Comparison of ENCODE assay signal across 1 cellular context in the genomic region with DNA sequence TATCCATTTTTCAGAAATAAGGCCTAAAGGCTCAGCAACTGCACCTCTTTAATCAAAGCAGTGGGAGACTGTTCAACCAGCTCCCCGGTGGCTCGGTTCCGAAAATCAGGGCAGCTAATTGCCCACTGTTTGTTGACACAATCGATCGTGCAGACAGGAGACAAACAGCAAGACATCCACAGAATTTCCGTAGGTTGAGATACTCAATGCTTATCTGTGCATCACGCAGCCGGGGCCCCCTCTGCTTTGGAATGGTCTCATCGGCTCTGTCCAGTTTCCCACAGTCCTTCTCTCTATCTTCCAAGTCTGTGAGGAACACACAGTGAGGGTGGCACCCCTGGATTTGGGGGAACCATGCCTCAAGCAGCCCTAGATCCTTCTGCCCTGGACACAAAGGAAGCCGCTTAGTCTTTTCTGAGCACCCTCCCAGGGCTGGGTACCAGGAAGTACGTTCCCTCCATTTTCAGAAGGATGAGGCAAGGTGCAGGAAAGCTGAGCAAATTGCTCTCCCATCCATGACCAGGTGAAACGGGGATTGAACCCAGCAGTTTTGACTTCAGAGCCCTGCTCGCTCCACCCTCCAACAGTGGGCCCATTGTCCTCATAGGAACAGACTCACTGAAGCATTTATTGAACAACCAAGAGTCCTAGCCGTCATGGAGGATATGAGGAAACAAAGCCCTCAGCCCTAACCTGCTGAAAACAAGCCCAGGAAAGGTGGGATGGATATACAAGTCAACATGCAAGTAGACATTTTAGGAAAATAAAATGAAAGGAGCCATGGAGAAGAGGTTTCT.
TF ChIP-seq lines count a peak whose summit lies in the region.

No MANE protein-coding gene starts in this region.

TF ChIP-seq in HepG2, 621 proteins besides CTCF, POLR2A, EP300 and RAD21 (continued from another document and continues in another):
- TF ChIP-seq, protein P1, sequence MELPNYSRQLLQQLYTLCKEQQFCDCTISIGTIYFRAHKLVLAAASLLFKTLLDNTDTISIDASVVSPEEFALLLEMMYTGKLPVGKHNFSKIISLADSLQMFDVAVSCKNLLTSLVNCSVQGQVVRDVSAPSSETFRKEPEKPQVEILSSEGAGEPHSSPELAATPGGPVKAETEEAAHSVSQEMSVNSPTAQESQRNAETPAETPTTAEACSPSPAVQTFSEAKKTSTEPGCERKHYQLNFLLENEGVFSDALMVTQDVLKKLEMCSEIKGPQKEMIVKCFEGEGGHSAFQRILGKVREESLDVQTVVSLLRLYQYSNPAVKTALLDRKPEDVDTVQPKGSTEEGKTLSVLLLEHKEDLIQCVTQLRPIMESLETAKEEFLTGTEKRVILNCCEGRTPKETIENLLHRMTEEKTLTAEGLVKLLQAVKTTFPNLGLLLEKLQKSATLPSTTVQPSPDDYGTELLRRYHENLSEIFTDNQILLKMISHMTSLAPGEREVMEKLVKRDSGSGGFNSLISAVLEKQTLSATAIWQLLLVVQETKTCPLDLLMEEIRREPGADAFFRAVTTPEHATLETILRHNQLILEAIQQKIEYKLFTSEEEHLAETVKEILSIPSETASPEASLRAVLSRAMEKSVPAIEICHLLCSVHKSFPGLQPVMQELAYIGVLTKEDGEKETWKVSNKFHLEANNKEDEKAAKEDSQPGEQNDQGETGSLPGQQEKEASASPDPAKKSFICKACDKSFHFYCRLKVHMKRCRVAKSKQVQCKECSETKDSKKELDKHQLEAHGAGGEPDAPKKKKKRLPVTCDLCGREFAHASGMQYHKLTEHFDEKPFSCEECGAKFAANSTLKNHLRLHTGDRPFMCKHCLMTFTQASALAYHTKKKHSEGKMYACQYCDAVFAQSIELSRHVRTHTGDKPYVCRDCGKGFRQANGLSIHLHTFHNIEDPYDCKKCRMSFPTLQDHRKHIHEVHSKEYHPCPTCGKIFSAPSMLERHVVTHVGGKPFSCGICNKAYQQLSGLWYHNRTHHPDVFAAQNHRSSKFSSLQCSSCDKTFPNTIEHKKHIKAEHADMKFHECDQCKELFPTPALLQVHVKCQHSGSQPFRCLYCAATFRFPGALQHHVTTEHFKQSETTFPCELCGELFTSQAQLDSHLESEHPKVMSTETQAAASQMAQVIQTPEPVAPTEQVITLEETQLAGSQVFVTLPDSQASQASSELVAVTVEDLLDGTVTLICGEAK (IDR thresholded peaks at IDR 0.05) = no peak
- TF ChIP-seq, protein P1 (CRISPR knock-in tag; IDR thresholded peaks at IDR 0.05) = 0 out of 2 replicates have a peak, but pooled peaks have one; percentile 12
- no peak for TF ChIP-seq ADNP (CRISPR knock-in tag; IDR thresholded peaks at IDR 0.05)
- no peak for TF ChIP-seq ZNF879 (CRISPR knock-in tag; IDR thresholded peaks at IDR 0.05)
- TF ChIP-seq HDAC6 (IDR thresholded peaks at IDR 0.05; ENCODE audit: low read depth, low read length) = no peak
- peak; percentile 69 for TF ChIP-seq POGZ (CRISPR knock-in tag; IDR thresholded peaks at IDR 0.05)
- TF ChIP-seq, protein P2, sequence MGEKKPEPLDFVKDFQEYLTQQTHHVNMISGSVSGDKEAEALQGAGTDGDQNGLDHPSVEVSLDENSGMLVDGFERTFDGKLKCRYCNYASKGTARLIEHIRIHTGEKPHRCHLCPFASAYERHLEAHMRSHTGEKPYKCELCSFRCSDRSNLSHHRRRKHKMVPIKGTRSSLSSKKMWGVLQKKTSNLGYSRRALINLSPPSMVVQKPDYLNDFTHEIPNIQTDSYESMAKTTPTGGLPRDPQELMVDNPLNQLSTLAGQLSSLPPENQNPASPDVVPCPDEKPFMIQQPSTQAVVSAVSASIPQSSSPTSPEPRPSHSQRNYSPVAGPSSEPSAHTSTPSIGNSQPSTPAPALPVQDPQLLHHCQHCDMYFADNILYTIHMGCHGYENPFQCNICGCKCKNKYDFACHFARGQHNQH (CRISPR knock-in tag; IDR thresholded peaks at IDR 0.05) = 0 out of 2 replicates have a peak, but pooled peaks have one; percentile 38
- no peak for TF ChIP-seq TCF7 (IDR thresholded peaks at IDR 0.05; ENCODE audit: low read depth)
- TF ChIP-seq PHF5A (CRISPR knock-in tag; IDR thresholded peaks at IDR 0.05; ENCODE audit: low read depth, unreplicated experiment) = peak; percentile 50
- no peak for TF ChIP-seq HBP1 (CRISPR knock-in tag; IDR thresholded peaks at IDR 0.05; ENCODE audit: low read depth)
- peak; percentile 90; the same call in 1 of the 2 replicates for TF ChIP-seq ZNF292 (CRISPR knock-in tag; IDR thresholded peaks at IDR 0.05; ENCODE audit: borderline replicate concordance, low read depth)
- peak; percentile 46; the same call in 1 of the 2 replicates for TF ChIP-seq ZSCAN25 (CRISPR knock-in tag; IDR thresholded peaks at IDR 0.05)
- TF ChIP-seq ZNF143 (CRISPR knock-in tag; IDR thresholded peaks at IDR 0.05) = 0 out of 2 replicates have a peak, but pooled peaks have one; percentile 22
- peak; percentile 26; the same call in 1 of the 2 replicates for TF ChIP-seq TFDP1 (CRISPR knock-in tag; IDR thresholded peaks at IDR 0.05; ENCODE audit: borderline replicate concordance)
- TF ChIP-seq SAP130 (CRISPR knock-in tag; IDR thresholded peaks at IDR 0.05; ENCODE audit: low read depth) = peak; percentile 28
- TF ChIP-seq ZFP36L2 (CRISPR knock-in tag; IDR thresholded peaks at IDR 0.05) = no peak
- peak; percentile 82 for TF ChIP-seq ZNF441 (CRISPR knock-in tag; IDR thresholded peaks at IDR 0.05; ENCODE audit: borderline replicate concordance)
- no peak for TF ChIP-seq E2F5 (CRISPR knock-in tag; conservative IDR thresholded peaks at IDR 0.05)
- TF ChIP-seq ZNF546 (CRISPR knock-in tag; conservative IDR thresholded peaks at IDR 0.05) = no peak
- TF ChIP-seq ZNF512 (CRISPR knock-in tag; IDR thresholded peaks at IDR 0.05) = no peak; the same call in 1 of the 2 replicates
- TF ChIP-seq XBP1 (CRISPR knock-in tag; IDR thresholded peaks at IDR 0.05) = no peak
- peak; percentile 84 for TF ChIP-seq ETV5 (CRISPR knock-in tag; IDR thresholded peaks at IDR 0.05; ENCODE audit: borderline replicate concordance)
- TF ChIP-seq, protein P3, sequence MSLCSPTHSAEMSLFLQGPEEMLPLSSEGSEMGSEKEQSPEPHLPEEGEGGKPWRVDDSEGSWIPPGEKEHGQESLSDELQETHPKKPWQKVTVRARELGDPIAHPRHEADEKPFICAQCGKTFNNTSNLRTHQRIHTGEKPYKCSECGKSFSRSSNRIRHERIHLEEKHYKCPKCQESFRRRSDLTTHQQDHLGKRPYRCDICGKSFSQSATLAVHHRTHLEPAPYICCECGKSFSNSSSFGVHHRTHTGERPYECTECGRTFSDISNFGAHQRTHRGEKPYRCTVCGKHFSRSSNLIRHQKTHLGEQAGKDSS (CRISPR knock-in tag; IDR thresholded peaks at IDR 0.05; ENCODE audit: borderline replicate concordance, low read depth) = 0 out of 2 replicates have a peak, but pooled peaks have one; percentile 9
- TF ChIP-seq, protein P4, sequence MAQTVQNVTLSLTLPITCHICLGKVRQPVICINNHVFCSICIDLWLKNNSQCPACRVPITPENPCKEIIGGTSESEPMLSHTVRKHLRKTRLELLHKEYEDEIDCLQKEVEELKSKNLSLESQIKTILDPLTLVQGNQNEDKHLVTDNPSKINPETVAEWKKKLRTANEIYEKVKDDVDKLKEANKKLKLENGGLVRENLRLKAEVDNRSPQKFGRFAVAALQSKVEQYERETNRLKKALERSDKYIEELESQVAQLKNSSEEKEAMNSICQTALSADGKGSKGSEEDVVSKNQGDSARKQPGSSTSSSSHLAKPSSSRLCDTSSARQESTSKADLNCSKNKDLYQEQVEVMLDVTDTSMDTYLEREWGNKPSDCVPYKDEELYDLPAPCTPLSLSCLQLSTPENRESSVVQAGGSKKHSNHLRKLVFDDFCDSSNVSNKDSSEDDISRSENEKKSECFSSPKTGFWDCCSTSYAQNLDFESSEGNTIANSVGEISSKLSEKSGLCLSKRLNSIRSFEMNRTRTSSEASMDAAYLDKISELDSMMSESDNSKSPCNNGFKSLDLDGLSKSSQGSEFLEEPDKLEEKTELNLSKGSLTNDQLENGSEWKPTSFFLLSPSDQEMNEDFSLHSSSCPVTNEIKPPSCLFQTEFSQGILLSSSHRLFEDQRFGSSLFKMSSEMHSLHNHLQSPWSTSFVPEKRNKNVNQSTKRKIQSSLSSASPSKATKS (CRISPR knock-in tag; IDR thresholded peaks at IDR 0.05) = no peak
- TF ChIP-seq ZNF7 (CRISPR knock-in tag; IDR thresholded peaks at IDR 0.05) = no peak
- TF ChIP-seq, protein P5, sequence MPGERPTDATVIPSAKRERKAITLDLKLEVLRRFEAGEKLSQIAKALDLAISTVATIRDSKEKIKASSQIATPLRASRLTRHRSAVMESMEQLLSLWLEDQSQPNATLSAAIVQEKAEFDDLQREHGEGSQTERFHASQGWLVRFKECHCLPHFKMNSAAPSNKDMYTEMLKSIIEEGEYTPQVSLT (CRISPR knock-in tag; IDR thresholded peaks at IDR 0.05; ENCODE audit: borderline replicate concordance, low read depth) = no peak
- TF ChIP-seq SPEN (CRISPR knock-in tag; IDR thresholded peaks at IDR 0.05; ENCODE audit: low read depth) = peak; percentile 35; the same call in 1 of the 2 replicates
- TF ChIP-seq YEATS4 (CRISPR knock-in tag; IDR thresholded peaks at IDR 0.05; ENCODE audit: borderline replicate concordance) = peak; percentile 43; the same call in 1 of the 2 replicates
- TF ChIP-seq ZBTB7B (CRISPR knock-in tag; IDR thresholded peaks at IDR 0.05) = peak; percentile 93
- TF ChIP-seq RAD51 (IDR thresholded peaks at IDR 0.05; ENCODE audit: borderline replicate concordance) = no peak
- TF ChIP-seq ZNF713 (CRISPR knock-in tag; IDR thresholded peaks at IDR 0.05) = 0 out of 2 replicates have a peak, but pooled peaks have one; percentile 60
- TF ChIP-seq ATF2 (CRISPR knock-in tag; IDR thresholded peaks at IDR 0.05) = peak; percentile 62; the same call in 1 of the 2 replicates
- no peak for TF ChIP-seq ZSCAN20 (CRISPR knock-in tag; IDR thresholded peaks at IDR 0.05; ENCODE audit: borderline replicate concordance)
